In the genomic region with DNA sequence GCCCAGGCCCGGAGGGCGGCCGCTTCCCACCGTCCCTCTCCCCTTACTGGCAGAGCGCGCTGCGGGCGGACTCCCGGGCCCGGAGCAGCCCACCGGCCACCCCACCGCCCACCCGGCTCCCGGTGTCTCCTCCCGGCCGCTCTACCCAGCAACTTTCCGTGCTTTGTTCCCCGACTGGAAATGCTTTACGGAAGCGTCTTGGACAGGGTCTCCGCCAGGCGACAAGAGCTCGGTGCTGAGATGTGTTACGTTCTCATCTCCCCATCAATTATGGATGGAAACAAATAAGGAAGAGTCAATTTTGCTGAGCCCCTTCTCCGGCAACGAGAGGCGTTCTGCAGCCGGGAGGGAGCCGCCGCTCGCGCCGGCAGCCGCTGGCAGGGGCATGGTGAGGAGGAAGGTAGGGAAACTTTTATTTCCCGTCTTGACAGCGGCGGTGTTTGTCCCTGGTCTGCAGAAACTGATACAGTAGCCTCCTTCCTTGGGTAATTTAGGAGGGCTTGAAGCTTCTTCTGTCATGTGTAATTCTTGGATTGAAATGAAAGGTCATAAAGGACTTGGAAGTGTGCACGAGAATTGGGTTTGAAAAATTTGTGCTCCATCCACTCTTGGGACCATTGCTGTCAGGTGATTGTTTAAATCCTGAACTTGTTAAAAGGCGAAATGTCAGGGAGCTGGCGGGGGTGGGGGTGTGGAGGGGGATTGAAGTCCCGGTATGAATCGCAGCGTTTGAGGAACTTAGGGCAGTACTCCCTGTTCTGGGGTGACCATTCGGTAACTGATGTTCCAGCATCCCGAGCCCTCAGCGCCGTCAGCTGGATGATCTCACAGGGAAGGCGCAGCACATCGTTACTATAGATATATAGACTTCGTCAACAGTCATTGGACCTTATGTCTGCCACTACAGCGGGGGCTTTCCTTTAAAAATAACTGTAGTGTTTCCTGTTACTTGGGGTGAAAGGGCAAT, we compare ENCODE assay signal across 1 cellular context.
TF ChIP-seq lines count a peak whose summit lies in the region.

No MANE protein-coding gene starts in this region.

TF ChIP-seq in HEK293, 187 proteins besides CTCF, POLR2A, EP300 and RAD21 (continued from another document):
- 0 out of 2 replicates have a peak, but pooled peaks have one; percentile 36 for TF ChIP-seq ZBTB48 (tag by site-specific recombination; IDR thresholded peaks at IDR 0.05)
